Comparison of ENCODE assay signal across 7 cellular contexts in the genomic region with DNA sequence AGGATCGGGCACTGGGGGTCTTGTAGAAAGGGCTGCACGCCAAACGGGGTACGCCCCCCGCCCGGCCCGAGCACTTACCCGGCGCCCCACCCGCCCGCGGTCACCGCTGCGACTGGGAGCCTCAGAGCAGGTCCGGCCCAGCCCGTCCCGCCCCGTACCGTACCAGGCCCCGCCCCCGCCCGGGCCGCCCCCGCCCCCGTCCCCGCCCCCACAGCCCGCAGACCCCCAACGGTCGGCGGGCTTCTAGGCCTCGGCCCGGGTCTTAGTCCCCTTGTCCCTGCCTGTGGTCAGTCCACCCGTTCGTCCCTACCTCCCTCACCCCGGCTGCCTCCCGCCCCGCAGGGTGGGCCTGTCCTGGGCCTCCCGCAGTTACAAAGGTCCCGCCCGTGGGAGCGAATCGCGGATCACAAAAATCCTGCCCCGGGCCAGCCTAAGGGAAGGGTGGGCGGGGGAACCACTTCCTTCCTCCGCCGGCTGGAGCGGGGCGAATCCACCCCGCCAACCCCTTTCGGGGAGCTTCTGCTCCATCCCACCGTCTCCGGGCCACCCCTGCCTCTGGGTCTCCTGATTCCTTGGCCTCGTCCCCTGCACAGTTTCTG. TPM values are rescaled to one million over a fixed set of nuclear protein-coding genes. Genes with fewer than 3 reads are reported as not detected.
DNase-seq lines count a peak whose midpoint lies in the region; ATAC-seq and TF ChIP-seq lines count a peak whose summit lies in the region.

Gene HVCN1, minus strand, starts transcription at position 114 of the 599 bp plus-strand sequence. CDS start 5,870 bp downstream, outside the sequence.

- WGBS in esophagus, 2 donors: 1% methylated on average over 33 to 54 of the region's 54 CpGs
- 0 to 5% methylated on average over 9 to 35 of the region's 54 CpGs for WGBS in testis, 2 donors

- DNase-seq in GM19238 (ENCODE audit: insufficient read length, low spot score) (peak; percentile 66), HL-60 (ENCODE audit: low read depth in 1 of 2, low spot score in 1 of 2) (peak; percentile 52 to 67), naive B cell (peak; percentile 50), testis (peak; percentile 54), dedifferentiated amniotic fluid mesenchymal stem cell (ENCODE audit: extremely low spot score) (no peak)
- peak; percentile 63 for DNase-seq in activated CD8-positive, alpha-beta T cell treated with anti-CD3 and anti-CD28 coated beads for 36 hours

- no peaks in the 10 kb centered on the region for H3K9me3 ChIP-seq in esophagus (ENCODE audit: control insufficient read depth in 2 of 2, insufficient read depth in 1 of 2, low read depth in 1 of 2, low read length in 1 of 2)
- no peaks in the 10 kb centered on the region for H3K9me3 ChIP-seq in testis

- peak; percentile 52 for ATAC-seq in activated CD8-positive, alpha-beta T cell treated with anti-CD3 and anti-CD28 coated beads for 36 hours
- peak; percentile 59 for ATAC-seq in naive B cell (ENCODE audit: low read depth in 2 of 2)

- intact Hi-C loops in activated CD8-positive, alpha-beta T cell treated with anti-CD3 and anti-CD28 coated beads for 36 hours (cut with micrococcal nuclease): no loop called here
- intact Hi-C loops in testis (cut with DNase I; ENCODE audit: low total_unique reads): no loop called here

- H3K36me3 ChIP-seq in esophagus (ENCODE audit: control insufficient read depth in 2 of 2, insufficient read depth in 2 of 2, low read length in 1 of 2): no peaks in the 10 kb centered on the region
- H3K36me3 ChIP-seq in testis (ENCODE audit: low read depth, missing control alignments): no peaks in the 10 kb centered on the region

- CTCF ChIA-PET in activated CD8-positive, alpha-beta T cell treated with anti-CD3 and anti-CD28 coated beads for 36 hours (lab: Charles Lee): interaction anchor here (1.0 kb wide), 1 partner anchor 12 kb away, joined by 3 read pairs; no protein-coding TSS in a partner anchor

- POLR2A ChIA-PET in activated CD8-positive, alpha-beta T cell treated with anti-CD3 and anti-CD28 coated beads for 36 hours (lab: Charles Lee): interaction anchor here (0.7 to 1.7 kb wide), 6 partner anchors 18 to 75 kb away, joined by 3 to 7 read pairs (median 4); partner anchors contain the start of gene TCTN1

- no peaks in the 10 kb centered on the region for H3K27me3 Mint-ChIP-seq in activated CD8-positive, alpha-beta T cell treated with anti-CD3 and anti-CD28 coated beads for 36 hours
- H3K27me3 Mint-ChIP-seq in naive B cell: no peaks in the 10 kb centered on the region

- peak within 1 kb of the TSS; percentile 96 for H3K27ac Mint-ChIP-seq in activated CD8-positive, alpha-beta T cell treated with anti-CD3 and anti-CD28 coated beads for 36 hours
- peak within 1 kb of the TSS; percentile 91 to 98 (median 95) for H3K27ac Mint-ChIP-seq in naive B cell

- H3K4me1 ChIP-seq in esophagus (ENCODE audit: control insufficient read depth in 2 of 2, insufficient read depth in 2 of 2, low read length in 1 of 2) (peaks cover 2 to 8% of the 10 kb centered on the region in 2 donors), testis (peaks cover 13% of the 10 kb centered on the region)

- H3K27me3 ChIP-seq in HL-60 (ENCODE audit: insufficient read depth, poor library complexity, severe bottlenecking) (no peaks in the 10 kb centered on the region), esophagus (ENCODE audit: control insufficient read depth in 1 of 2, insufficient read depth in 2 of 2, low read length in 2 of 2) (no peaks in the 10 kb centered on the region), testis (no peaks in the 10 kb centered on the region)

- TF ChIP-seq POLR2A in testis (IDR thresholded peaks at IDR 0.05): no peak

- H3K4me1 Mint-ChIP-seq in activated CD8-positive, alpha-beta T cell treated with anti-CD3 and anti-CD28 coated beads for 36 hours (ENCODE audit: low read depth): peaks cover 48% of the 10 kb centered on the region
- H3K4me1 Mint-ChIP-seq in naive B cell: peaks cover 59 to 74% (median 65%) of the 10 kb centered on the region in 3 donors

- H3K4me3 Mint-ChIP-seq in activated CD8-positive, alpha-beta T cell treated with anti-CD3 and anti-CD28 coated beads for 36 hours: peak within 1 kb of the TSS; percentile 90
- H3K4me3 Mint-ChIP-seq in naive B cell: peak within 1 kb of the TSS; percentile 89 to 100 (median 98)

- peak within 1 kb of the TSS; percentile 61 for H3K4me3 ChIP-seq in HL-60 (replicated peaks; ENCODE audit: insufficient read depth, low read length)
- H3K4me3 ChIP-seq in esophagus (ENCODE audit: low read depth in 1 of 2, low read length in 2 of 2): peak within 1 kb of the TSS; percentile 45 to 54
- peak within 1 kb of the TSS; percentile 67 to 75 for H3K4me3 ChIP-seq in testis

- TF ChIP-seq CTCF in HL-60 (IDR thresholded peaks at IDR 0.05; ENCODE audit: insufficient read depth, low read length) (no peak), testis (IDR thresholded peaks at IDR 0.05) (no peak)
- no peak for TF ChIP-seq CTCF in activated CD8-positive, alpha-beta T cell treated with anti-CD3 and anti-CD28 coated beads for 36 hours (IDR thresholded peaks at IDR 0.05)

- H3K9me3 Mint-ChIP-seq in activated CD8-positive, alpha-beta T cell treated with anti-CD3 and anti-CD28 coated beads for 36 hours: no peaks in the 10 kb centered on the region
- H3K9me3 Mint-ChIP-seq in naive B cell: no peaks in the 10 kb centered on the region

- peak within 1 kb of the TSS; percentile 71 for H3K27ac ChIP-seq in HL-60 (replicated peaks)
- H3K27ac ChIP-seq in esophagus (ENCODE audit: low read depth in 2 of 2, low read length in 1 of 2): peak within 1 kb of the TSS; percentile 50 to 56
- H3K27ac ChIP-seq in testis: peak within 1 kb of the TSS; percentile 78 to 79

- H3K36me3 Mint-ChIP-seq in activated CD8-positive, alpha-beta T cell treated with anti-CD3 and anti-CD28 coated beads for 36 hours (ENCODE audit: low read depth): peaks cover 23% of the 10 kb centered on the region
- H3K36me3 Mint-ChIP-seq in naive B cell: peaks cover 40 to 43% of the 10 kb centered on the region in 2 donors

RNA-seq across cellular contexts. Expression of gene HVCN1, which starts in this region (rescaled TPM):
- 10 to 100 TPM; 23.0 to 24.2 TPM for total RNA-seq in activated CD8-positive, alpha-beta T cell treated with anti-CD3 and anti-CD28 coated beads for 36 hours
- polyA plus RNA-seq in esophagus (1 to 10 TPM; 1.3 to 1.4 TPM), naive B cell (ENCODE audit: low read depth in 6 of 6) (100 to 1,000 TPM; 654 to 887 (median 845) TPM), testis (ENCODE audit: insufficient read depth, low read depth, low replicate concordance) (139 TPM)
- total RNA-seq in testis: 10 to 100 TPM; 39.7 to 52.0 TPM

Comparison
In these comparisons a context has a peak if more than half of its experiments do, and no peak if none do; other contexts are left out.
1. RNA of gene HVCN1 (polyA plus RNA-seq): 654 to 887 TPM in naive B cell and 139 TPM in testis (single experiment); 1.3 to 1.4 TPM in esophagus; every median in the first group is over 10 times any median in the second.
2. Peak in every context shown above with its lines, with median percentiles within 50 percentile points of each other: H3K27ac ChIP-seq and H3K4me3 ChIP-seq.